ENCODE assay signal across 17 cellular contexts in genomic region chr9:109512170-109512756, GRCh38.
"Had no signal": no experiment of that assay in that cellular context is flagged by ENCODE, and none has a peak within 500 bp of the region (broad histone marks: within the 10 kb centered on the region; RNA-seq: fewer than 3 reads in every experiment).

No MANE protein-coding gene starts in this region.

- H3K27me3 ChIP-seq: sigmoid colon, upper lobe of left lung had no signal

- H3K9me3 Mint-ChIP-seq: mesothelial cell of epicardium; stimulated activated naive CD8-positive, alpha-beta T cell treated with anti-CD3 and anti-CD28 coated beads, Interleukin-15, amount 100 ng/mL, for 72 hours had no signal

- H3K27ac ChIP-seq: lower lobe of right lung, sigmoid colon, spleen, upper lobe of left lung, VCaP had no signal

- H3K4me3 ChIP-seq: lower lobe of right lung, sigmoid colon, spleen, upper lobe of left lung had no signal

- H3K36me3 Mint-ChIP-seq: activated naive CD8-positive, alpha-beta T cell; mesothelial cell of epicardium had no signal

- H3K4me3 Mint-ChIP-seq: activated CD4-positive, alpha-beta T cell treated with anti-CD3 and anti-CD28 coated beads for 36 hours; activated CD8-positive, alpha-beta T cell treated with anti-CD3 and anti-CD28 coated beads, Interleukin-2, amount 10 ng/mL, durations not matched to agents 7 days and 5 days; activated naive CD8-positive, alpha-beta T cell; mesothelial cell of epicardium; stimulated activated naive CD8-positive, alpha-beta T cell treated with anti-CD3 and anti-CD28 coated beads, Interleukin-15, amount 100 ng/mL, for 72 hours had no signal

- H3K9me3 ChIP-seq: lower lobe of right lung, sigmoid colon, spleen, upper lobe of left lung had no signal

- ATAC-seq: activated CD4-positive, alpha-beta T cell treated with anti-CD3 and anti-CD28 coated beads for 36 hours; activated CD8-positive, alpha-beta T cell treated with anti-CD3 and anti-CD28 coated beads, Interleukin-2, amount 10 ng/mL, durations not matched to agents 7 days and 5 days; left colon; lower lobe of right lung; stimulated activated naive CD8-positive, alpha-beta T cell treated with anti-CD3 and anti-CD28 coated beads, Interleukin-15, amount 100 ng/mL, for 72 hours had no signal

- DNase-seq: activated CD4-positive, alpha-beta T cell treated with anti-CD3 and anti-CD28 coated beads for 36 hours; activated CD8-positive, alpha-beta memory T cell treated with anti-CD3 and anti-CD28 coated beads, Interleukin-2, amount 50 U/mL, for 4 hours; activated CD8-positive, alpha-beta T cell treated with anti-CD3 and anti-CD28 coated beads, Interleukin-2, amount 10 ng/mL, durations not matched to agents 7 days and 5 days; activated gamma-delta T cell; activated T-cell treated with anti-CD3 and anti-CD28 coated beads, Interleukin-2, amount 50 U/mL, for 48 hours; amniotic stem cell; caudate nucleus; left colon; lower lobe of right lung; sigmoid colon; spleen; stimulated activated naive CD8-positive, alpha-beta T cell treated with anti-CD3 and anti-CD28 coated beads, Interleukin-15, amount 100 ng/mL, for 72 hours; upper lobe of left lung had no signal

- H3K36me3 ChIP-seq: lower lobe of right lung, sigmoid colon, spleen, upper lobe of left lung had no signal

- H3K4me1 ChIP-seq: lower lobe of right lung, sigmoid colon, spleen, upper lobe of left lung had no signal

- FAIRE-seq: colon had no signal

- H3K4me1 Mint-ChIP-seq: activated CD4-positive, alpha-beta T cell treated with anti-CD3 and anti-CD28 coated beads for 36 hours; mesothelial cell of epicardium; stimulated activated naive CD8-positive, alpha-beta T cell treated with anti-CD3 and anti-CD28 coated beads, Interleukin-15, amount 100 ng/mL, for 72 hours had no signal

- H3K27ac Mint-ChIP-seq: activated CD4-positive, alpha-beta T cell treated with anti-CD3 and anti-CD28 coated beads for 36 hours; activated CD8-positive, alpha-beta T cell treated with anti-CD3 and anti-CD28 coated beads, Interleukin-2, amount 10 ng/mL, durations not matched to agents 7 days and 5 days; activated naive CD8-positive, alpha-beta T cell; mesothelial cell of epicardium; stimulated activated naive CD8-positive, alpha-beta T cell treated with anti-CD3 and anti-CD28 coated beads, Interleukin-15, amount 100 ng/mL, for 72 hours had no signal
